In the genomic region with DNA sequence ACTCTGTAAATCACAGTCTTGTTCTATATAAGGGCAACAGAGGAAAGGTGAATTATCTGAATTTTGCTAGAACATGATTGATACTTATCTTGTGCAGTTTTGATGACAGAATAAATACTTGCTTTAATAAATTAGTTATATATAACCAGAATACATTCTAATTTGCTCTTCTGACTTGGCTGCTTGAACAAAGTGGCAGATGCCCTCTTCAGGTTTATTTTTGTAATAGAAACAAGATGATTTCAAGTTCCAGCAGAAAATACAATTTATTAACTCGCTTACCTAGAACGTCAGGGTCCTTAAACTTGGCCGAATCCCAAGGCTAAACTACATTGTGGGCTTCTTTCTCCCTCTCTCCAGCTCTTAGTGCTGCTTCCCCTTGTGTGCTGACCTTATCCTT, we compare ENCODE assay signal across 16 cellular contexts. TPM values are rescaled to one million over a fixed set of nuclear protein-coding genes. Genes with fewer than 3 reads are reported as not detected.
"Had no signal": no experiment of that assay in that cellular context is flagged by ENCODE, and none has a peak within 500 bp of the region (broad histone marks: within the 10 kb centered on the region; RNA-seq: fewer than 3 reads in every experiment).

No MANE protein-coding gene starts in this region.

- H3K27me3 Mint-ChIP-seq: activated naive CD8-positive, alpha-beta T cell treated with anti-CD3 and anti-CD28 coated beads, Interleukin-2, amount 50 U/mL, for 24 hours; activated T-helper 17 cell treated with anti-CD3 and anti-CD28 coated beads, Interleukin-2, amount 50 U/mL, for 72 hours; memory B cell; naive thymus-derived CD8-positive, alpha-beta T cell had no signal

- H3K36me3 Mint-ChIP-seq: memory B cell; naive thymus-derived CD8-positive, alpha-beta T cell; stimulated activated effector memory CD8-positive, alpha-beta T cell treated with anti-CD3 and anti-CD28 coated beads, Interleukin-12 subunit alpha, Interleukin-12 subunit beta, amount 100 ng/mL, for 72 hours had no signal

- H3K4me3 Mint-ChIP-seq: activated naive CD4-positive, alpha-beta T cell treated with anti-CD3 and anti-CD28 coated beads for 36 hours; activated naive CD8-positive, alpha-beta T cell treated with anti-CD3 and anti-CD28 coated beads, Interleukin-2, amount 50 U/mL, for 24 hours; activated T-helper 17 cell treated with anti-CD3 and anti-CD28 coated beads, Interleukin-2, amount 50 U/mL, for 72 hours; memory B cell; naive thymus-derived CD8-positive, alpha-beta T cell; stimulated activated effector memory CD8-positive, alpha-beta T cell treated with anti-CD3 and anti-CD28 coated beads, Interleukin-12 subunit alpha, Interleukin-12 subunit beta, amount 100 ng/mL, for 72 hours; T-helper 2 cell treated with Interferon-gamma antibody and Interleukin-4, amounts not matched to agents 5 μg/mL and 100 μg/mL, for 36 hours had no signal

- H3K27ac ChIP-seq: dorsolateral prefrontal cortex had no signal

- ATAC-seq: activated naive CD8-positive, alpha-beta T cell treated with anti-CD3 and anti-CD28 coated beads, Interleukin-2, amount 50 U/mL, for 24 hours; activated T-helper 17 cell treated with anti-CD3 and anti-CD28 coated beads, Interleukin-2, amount 50 U/mL, for 72 hours; left ventricle myocardium superior; naive thymus-derived CD8-positive, alpha-beta T cell; stimulated activated effector memory CD8-positive, alpha-beta T cell treated with anti-CD3 and anti-CD28 coated beads, Interleukin-12 subunit alpha, Interleukin-12 subunit beta, amount 100 ng/mL, for 72 hours had no signal

- H3K4me1 Mint-ChIP-seq: activated naive CD8-positive, alpha-beta T cell treated with anti-CD3 and anti-CD28 coated beads, Interleukin-2, amount 50 U/mL, for 24 hours; activated T-helper 17 cell treated with anti-CD3 and anti-CD28 coated beads, Interleukin-2, amount 50 U/mL, for 72 hours; memory B cell; stimulated activated effector memory CD8-positive, alpha-beta T cell treated with anti-CD3 and anti-CD28 coated beads, Interleukin-12 subunit alpha, Interleukin-12 subunit beta, amount 100 ng/mL, for 72 hours had no signal

- DNase-seq: activated CD4-positive, alpha-beta T cell treated with anti-CD3 and anti-CD28 coated beads, Interleukin-2, amount 50 U/mL, for 1 hour; activated CD4-positive, CD25-positive, alpha-beta regulatory T cell; activated naive CD4-positive, alpha-beta T cell treated with anti-CD3 and anti-CD28 coated beads for 36 hours; activated naive CD8-positive, alpha-beta T cell treated with anti-CD3 and anti-CD28 coated beads, Interleukin-2, amount 50 U/mL, for 24 hours; dorsolateral prefrontal cortex; hypothalamus; kidney glomerular epithelial cell; left ventricle myocardium superior; retina had no signal

- H3K9me3 Mint-ChIP-seq: activated naive CD4-positive, alpha-beta T cell treated with anti-CD3 and anti-CD28 coated beads for 36 hours; activated T-helper 17 cell treated with anti-CD3 and anti-CD28 coated beads, Interleukin-2, amount 50 U/mL, for 72 hours; T-helper 2 cell treated with Interferon-gamma antibody and Interleukin-4, amounts not matched to agents 5 μg/mL and 100 μg/mL, for 36 hours had no signal

- H3K27me3 ChIP-seq: dorsolateral prefrontal cortex had no signal

- H3K27ac Mint-ChIP-seq: activated naive CD4-positive, alpha-beta T cell treated with anti-CD3 and anti-CD28 coated beads for 36 hours; activated naive CD8-positive, alpha-beta T cell treated with anti-CD3 and anti-CD28 coated beads, Interleukin-2, amount 50 U/mL, for 24 hours; activated T-helper 17 cell treated with anti-CD3 and anti-CD28 coated beads, Interleukin-2, amount 50 U/mL, for 72 hours; memory B cell; stimulated activated effector memory CD8-positive, alpha-beta T cell treated with anti-CD3 and anti-CD28 coated beads, Interleukin-12 subunit alpha, Interleukin-12 subunit beta, amount 100 ng/mL, for 72 hours; T-helper 2 cell treated with Interferon-gamma antibody and Interleukin-4, amounts not matched to agents 5 μg/mL and 100 μg/mL, for 36 hours had no signal

- H3K4me3 ChIP-seq: dorsolateral prefrontal cortex had no signal

RNA-seq across cellular contexts. Expression of gene SSTR1, which starts 57.6 kb away (rescaled TPM):
- total RNA-seq: activated CD8-positive, alpha-beta memory T cell treated with anti-CD3 and anti-CD28 coated beads for 36 hours; activated naive CD4-positive, alpha-beta T cell treated with anti-CD3 and anti-CD28 coated beads for 36 hours; activated T-helper 17 cell treated with anti-CD3 and anti-CD28 coated beads, Interleukin-2, amount 50 U/mL, for 72 hours; astrocyte; naive thymus-derived CD8-positive, alpha-beta T cell had no signal
- polyA plus RNA-seq: naive thymus-derived CD8-positive, alpha-beta T cell had no signal
